Comparison of ENCODE assay signal across 9 cellular contexts in the genomic region with DNA sequence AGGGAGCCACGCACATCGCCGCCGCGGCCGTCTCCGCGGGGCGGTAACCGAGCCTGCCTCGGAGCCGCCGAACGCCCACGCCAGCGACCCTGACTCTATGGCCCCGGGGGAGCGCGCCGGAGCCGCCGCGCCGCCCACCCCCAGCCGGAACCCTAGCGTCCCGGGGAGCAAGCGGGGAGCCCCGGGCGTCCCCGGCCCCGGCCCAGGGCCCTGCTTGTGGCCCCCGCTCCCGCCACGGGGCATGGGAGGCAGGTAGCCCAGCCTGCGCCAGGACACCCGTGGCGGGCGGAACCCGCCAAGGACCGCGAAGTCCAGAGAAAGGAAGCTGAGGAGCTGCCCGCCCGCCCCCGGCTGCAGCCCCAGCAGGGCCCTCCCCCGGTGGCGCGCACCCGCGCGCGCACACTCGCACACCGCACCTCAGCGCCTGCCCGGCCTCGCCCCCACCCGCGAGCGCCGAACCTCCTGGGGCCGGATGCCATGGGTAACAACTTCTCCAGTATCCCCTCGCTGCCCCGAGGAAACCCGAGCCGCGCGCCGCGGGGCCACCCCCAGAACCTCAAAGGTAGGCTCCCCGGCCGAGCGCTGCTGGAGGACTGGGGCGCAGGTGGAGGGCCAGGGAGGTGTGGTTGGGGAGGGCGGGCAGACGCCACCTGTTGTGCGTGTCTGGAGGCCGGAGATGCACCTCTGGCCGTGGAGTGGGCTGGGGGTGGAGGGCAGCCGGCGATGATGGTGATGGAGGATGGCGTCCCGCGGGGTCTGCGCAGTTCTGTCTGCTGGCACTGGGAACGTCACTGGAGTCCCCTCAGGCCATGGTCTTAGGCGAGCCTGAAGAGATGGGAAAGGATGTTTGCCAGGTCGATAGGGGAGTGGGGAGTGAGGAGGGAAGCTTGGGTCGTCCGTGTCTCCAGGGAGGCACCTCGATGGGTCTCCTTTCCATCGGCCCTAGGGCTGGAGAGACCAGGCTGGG. TPM values are rescaled to one million over a fixed set of nuclear protein-coding genes. Genes with fewer than 3 reads are reported as not detected.
DNase-seq lines count a peak whose midpoint lies in the region; ATAC-seq and TF ChIP-seq lines count a peak whose summit lies in the region.
"Had no signal": no experiment of that assay in that cellular context is flagged by ENCODE, and none has a peak within 500 bp of the region (broad histone marks: within the 10 kb centered on the region; RNA-seq: fewer than 3 reads in every experiment).

No MANE protein-coding gene starts in this region.

- intact Hi-C loops in psoas muscle (cut with DNase I): no loop called here

- ATAC-seq in activated T-cell treated with anti-CD3 and anti-CD28 coated beads, Interleukin-2, amount 50 U/mL, for 4 hours: peak; percentile 49 to 53
- ATAC-seq in psoas muscle (peak; percentile 21 to 45 (median 31)), HG02610 (IDR thresholded peaks at IDR 0.05; ENCODE audit: unreplicated experiment) (no peak), GM18861 (IDR thresholded peaks at IDR 0.05; ENCODE audit: unreplicated experiment) (no peak)

- no peak for TF ChIP-seq CTCF in glutamatergic neuron (IDR thresholded peaks at IDR 0.05; ENCODE audit: partially characterized antibody, unreplicated experiment)
- no peak for TF ChIP-seq CTCF in psoas muscle (IDR thresholded peaks at IDR 0.05)

- no peaks in the 10 kb centered on the region for H3K9me3 Mint-ChIP-seq in activated T-cell treated with anti-CD3 and anti-CD28 coated beads, Interleukin-2, amount 50 U/mL, for 4 hours
- H3K9me3 Mint-ChIP-seq in glutamatergic neuron (ENCODE audit: unreplicated experiment): peaks cover 9% of the 10 kb centered on the region

- H3K27me3 ChIP-seq in psoas muscle (ENCODE audit: insufficient read depth in 3 of 3, low read length in 2 of 3): peaks cover 0 to 36% (median 6%) of the 10 kb centered on the region in 3 donors

- peaks cover 44% of the 10 kb centered on the region for H3K27me3 Mint-ChIP-seq in activated T-cell treated with anti-CD3 and anti-CD28 coated beads, Interleukin-2, amount 50 U/mL, for 4 hours (ENCODE audit: low read depth)
- H3K27me3 Mint-ChIP-seq in glutamatergic neuron (ENCODE audit: unreplicated experiment): peaks cover 27% of the 10 kb centered on the region

- H3K4me3 ChIP-seq in psoas muscle: peak overlapping the region; percentile 72

- no peaks in the 10 kb centered on the region for H3K9me3 ChIP-seq in psoas muscle

- no peaks in the 10 kb centered on the region for H3K36me3 ChIP-seq in psoas muscle (ENCODE audit: insufficient read depth in 1 of 2, low read depth in 1 of 2)

- H3K36me3 Mint-ChIP-seq in activated T-cell treated with anti-CD3 and anti-CD28 coated beads, Interleukin-2, amount 50 U/mL, for 4 hours (ENCODE audit: insufficient read depth): no peaks in the 10 kb centered on the region
- no peaks in the 10 kb centered on the region for H3K36me3 Mint-ChIP-seq in glutamatergic neuron (ENCODE audit: unreplicated experiment)

- peaks cover 5% of the 10 kb centered on the region for H3K4me1 ChIP-seq in psoas muscle

- 2 to 6% (median 5%) methylated on average over 33 to 91 of the region's 92 CpGs for WGBS in psoas muscle, 3 donors

- peak overlapping the region; percentile 74 for H3K4me3 Mint-ChIP-seq in activated T-cell treated with anti-CD3 and anti-CD28 coated beads, Interleukin-2, amount 50 U/mL, for 4 hours
- peak overlapping the region; percentile 83 for H3K4me3 Mint-ChIP-seq in glutamatergic neuron (ENCODE audit: unreplicated experiment)

- DNase-seq in stimulated activated CD4-positive, alpha-beta T cell treated with anti-CD3 and anti-CD28 coated beads, Interleukin-15, amount 100 ng/mL, for 24 hours: peak; percentile 52
- no peak for DNase-seq in stimulated activated CD4-positive, alpha-beta T cell treated with anti-CD3 and anti-CD28 coated beads, Interleukin-4, amount 100 ng/mL, for 24 hours
- DNase-seq in activated T-cell treated with anti-CD3 and anti-CD28 coated beads, Interleukin-2, amount 50 U/mL, for 4 hours: no peak
- peak; percentile 61 for DNase-seq in glutamatergic neuron
- peak in 1 of 2 donors; percentile 60 for DNase-seq in psoas muscle
- DNase-seq in effector CD8-positive, alpha-beta T cell (lab: John Stamatoyannopoulos, UW): no peak

- peaks cover 25% of the 10 kb centered on the region for H3K4me1 Mint-ChIP-seq in activated T-cell treated with anti-CD3 and anti-CD28 coated beads, Interleukin-2, amount 50 U/mL, for 4 hours (ENCODE audit: low read depth)
- peaks cover 20% of the 10 kb centered on the region for H3K4me1 Mint-ChIP-seq in glutamatergic neuron (ENCODE audit: low read depth, unreplicated experiment)

- H3K27ac ChIP-seq in psoas muscle: no peak overlapping the region

- H3K27ac Mint-ChIP-seq in glutamatergic neuron (ENCODE audit: unreplicated experiment): no peak overlapping the region

RNA-seq across cellular contexts. Expression of a gene that starts 0.7 kb away (rescaled TPM):
- total RNA-seq in activated T-cell treated with anti-CD3 and anti-CD28 coated beads, Interleukin-2, amount 50 U/mL, for 4 hours: 1 to 10 TPM in 2 of 3 donors, under 1 TPM in 1; 0.84 to 2.0 (median 1.5) TPM
- total RNA-seq in glutamatergic neuron (ENCODE audit: unreplicated experiment) (3.1 TPM), psoas muscle (100 to 1,000 TPM in 1 of 4 donors, 10 to 100 TPM in 3; 33.6 to 103 (median 71.4) TPM)
- 10 to 100 TPM; 10.9 to 87.0 (median 35.9) TPM for polyA plus RNA-seq in psoas muscle

RNA-seq across cellular contexts. Expression of a gene that starts 15.2 kb away (rescaled TPM):
- total RNA-seq in activated T-cell treated with anti-CD3 and anti-CD28 coated beads, Interleukin-2, amount 50 U/mL, for 4 hours: not detected
- total RNA-seq in glutamatergic neuron (ENCODE audit: unreplicated experiment) (not detected), psoas muscle (not detected)
- polyA plus RNA-seq in psoas muscle: not detected
- total RNA-seq: temporal lobe had no signal

RNA-seq across cellular contexts. Expression of a gene that starts 35.5 kb away (rescaled TPM):
- not detected for total RNA-seq in activated T-cell treated with anti-CD3 and anti-CD28 coated beads, Interleukin-2, amount 50 U/mL, for 4 hours
- total RNA-seq in glutamatergic neuron (ENCODE audit: unreplicated experiment): not detected
- not detected for total RNA-seq in psoas muscle
- polyA plus RNA-seq in psoas muscle: not detected
- total RNA-seq: temporal lobe had no signal

RNA-seq across cellular contexts. Expression of a gene that starts 42.0 kb away (rescaled TPM):
- 1 to 10 TPM; 2.8 to 6.0 (median 3.8) TPM for total RNA-seq in activated T-cell treated with anti-CD3 and anti-CD28 coated beads, Interleukin-2, amount 50 U/mL, for 4 hours
- total RNA-seq in glutamatergic neuron (ENCODE audit: unreplicated experiment): 0.44 TPM
- total RNA-seq in psoas muscle: 1 to 10 TPM; 6.5 to 9.3 (median 7.3) TPM
- 1 to 10 TPM; 6.3 to 7.8 (median 7.5) TPM for polyA plus RNA-seq in psoas muscle

Comparison
In these comparisons a context has a peak if more than half of its experiments do, and no peak if none do; other contexts are left out.
1. DNase-seq: peak in stimulated activated CD4-positive, alpha-beta T cell treated with anti-CD3 and anti-CD28 coated beads, Interleukin-15, amount 100 ng/mL, for 24 hours (single experiment) and glutamatergic neuron (single experiment); none in stimulated activated CD4-positive, alpha-beta T cell treated with anti-CD3 and anti-CD28 coated beads, Interleukin-4, amount 100 ng/mL, for 24 hours (single experiment), activated T-cell treated with anti-CD3 and anti-CD28 coated beads, Interleukin-2, amount 50 U/mL, for 4 hours (single experiment) and effector CD8-positive, alpha-beta T cell (single experiment).
2. ATAC-seq: peak in activated T-cell treated with anti-CD3 and anti-CD28 coated beads, Interleukin-2, amount 50 U/mL, for 4 hours (2 of 2) and psoas muscle (4 of 4); none in HG02610 (single experiment) and GM18861 (single experiment).